In the genomic region with DNA sequence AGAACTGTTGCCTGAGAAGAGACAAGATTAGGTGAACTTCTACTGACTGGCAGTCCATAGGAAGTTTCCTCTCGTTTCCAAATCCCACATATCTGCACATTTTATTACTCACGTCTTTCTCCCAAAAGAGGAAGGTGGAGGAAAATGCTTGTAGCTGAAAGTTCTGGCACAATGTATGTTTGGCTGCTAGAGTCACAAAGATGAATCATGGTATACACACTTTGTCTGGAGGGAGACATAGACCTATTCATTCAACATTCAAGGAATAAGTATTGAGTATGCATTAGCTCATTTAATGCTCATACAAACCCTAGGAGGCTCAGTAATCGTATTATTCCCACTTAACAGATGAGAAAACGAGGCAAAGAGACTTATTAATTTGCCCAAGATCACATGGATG, we compare ENCODE assay signal across 28 cellular contexts.
"Had no signal": no experiment of that assay in that cellular context is flagged by ENCODE, and none has a peak within 500 bp of the region (broad histone marks: within the 10 kb centered on the region; RNA-seq: fewer than 3 reads in every experiment).

No MANE protein-coding gene starts in this region.

- H3K36me3 ChIP-seq: ascending aorta had no signal

- H3K27me3 ChIP-seq: ascending aorta had no signal

- H3K4me3 ChIP-seq: ascending aorta had no signal

- ATAC-seq: activated CD8-positive, alpha-beta T cell treated with anti-CD3 and anti-CD28 coated beads for 36 hours; activated naive CD8-positive, alpha-beta T cell treated with anti-CD3 and anti-CD28 coated beads, Interleukin-2, amount 50 U/mL, for 24 hours; activated T-cell treated with anti-CD3 and anti-CD28 coated beads, Interleukin-2, amount 50 U/mL, for 4 hours; activated T-cell treated with anti-CD3 and anti-CD28 coated beads, Interleukin-2, amount 50 U/mL, for 72 hours; activated T-helper 17 cell treated with anti-CD3 and anti-CD28 coated beads, Interleukin-2, amount 50 U/mL, for 72 hours had no signal

- H3K9me3 ChIP-seq: ascending aorta had no signal

- H3K27ac ChIP-seq: ascending aorta, VCaP had no signal

- H3K4me1 ChIP-seq: ascending aorta had no signal

- DNase-seq: activated B cell treated with CpG ODN at 0.5 μM for 24 hours; activated CD4-positive, alpha-beta memory T cell treated with anti-CD3 and anti-CD28 coated beads for 36 hours; activated CD4-positive, alpha-beta T cell treated with anti-CD3 and anti-CD28 coated beads for 4 hours; activated CD4-positive, alpha-beta T cell treated with anti-CD3 and anti-CD28 coated beads, Interleukin-2, amount 10 ng/mL, durations not matched to agents 24 days and 14 days; activated CD4-positive, alpha-beta T cell treated with anti-CD3 and anti-CD28 coated beads, Interleukin-2, amount 50 U/mL, for 1 hour; activated CD4-positive, alpha-beta T cell treated with anti-CD3 and anti-CD28 coated beads, Interleukin-2, amount 50 U/mL, for 4 hours; activated CD4-positive, CD25-positive, alpha-beta regulatory T cell treated with anti-CD3 and anti-CD28 coated beads, Interleukin-2, amount 50 U/mL, for 72 hours; activated CD8-positive, alpha-beta memory T cell treated with anti-CD3 and anti-CD28 coated beads, Interleukin-2, amount 50 U/mL, for 4 hours; activated CD8-positive, alpha-beta T cell treated with anti-CD3 and anti-CD28 coated beads for 36 hours; activated effector memory CD4-positive, alpha-beta T cell treated with anti-CD3 and anti-CD28 coated beads, Interleukin-2, amount 50 U/mL, for 16 hours; activated gamma-delta T cell treated with Interleukin-2 at 50 U/mL for 16 hours; activated naive CD4-positive, alpha-beta T cell treated with anti-CD3 and anti-CD28 coated beads, Interleukin-2, amount 10 ng/mL, durations not matched to agents 7 days and 5 days; activated naive CD4-positive, alpha-beta T cell treated with Interleukin-2 at 50 U/mL for 16 hours; activated naive CD8-positive, alpha-beta T cell treated with anti-CD3 and anti-CD28 coated beads, Interleukin-2, amount 10 ng/mL, durations not matched to agents 7 days and 5 days; activated naive CD8-positive, alpha-beta T cell treated with anti-CD3 and anti-CD28 coated beads, Interleukin-2, amount 50 U/mL, for 24 hours; activated T-cell treated with anti-CD3 and anti-CD28 coated beads for 4 hours; activated T-cell treated with anti-CD3 and anti-CD28 coated beads, Interleukin-2, amount 50 U/mL, for 1 hour; activated T-cell treated with anti-CD3 and anti-CD28 coated beads, Interleukin-2, amount 50 U/mL, for 4 hours; activated T-cell treated with anti-CD3 and anti-CD28 coated beads, Interleukin-2, amount 50 U/mL, for 72 hours; amygdala; anterior cingulate cortex; central memory CD4-positive, alpha-beta T cell; T-helper 1 cell; T-helper 2 cell; T-helper 9 cell had no signal
